In the genomic region with DNA sequence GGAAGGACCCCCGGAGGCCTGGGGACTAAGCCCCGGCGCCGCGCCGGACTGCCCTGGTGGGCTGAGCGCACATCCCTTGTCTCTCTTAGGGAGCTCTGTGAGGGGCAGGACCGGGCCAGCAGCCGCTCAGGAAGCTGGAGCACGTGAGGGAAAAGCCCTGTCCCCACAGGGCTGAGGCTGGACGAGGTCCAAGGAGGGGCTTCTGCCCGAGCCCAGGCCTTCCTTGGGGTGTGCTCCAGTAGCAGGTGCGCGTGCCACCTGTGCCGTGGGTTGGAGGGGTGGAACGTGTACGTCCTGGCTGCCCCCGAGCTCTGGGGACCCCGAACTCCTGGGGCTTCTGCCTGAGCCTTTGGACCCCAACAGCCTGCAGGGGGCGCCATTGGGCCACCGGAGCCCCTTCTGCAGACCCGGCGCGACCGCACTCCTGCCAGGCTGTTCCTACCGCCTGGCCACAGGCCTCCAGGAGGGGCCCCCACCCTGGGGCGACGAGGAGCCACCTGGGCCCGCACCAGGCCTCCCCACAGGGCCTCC, we compare ENCODE assay signal across 9 cellular contexts. TPM values are rescaled to one million over a fixed set of nuclear protein-coding genes. Genes with fewer than 3 reads are reported as not detected.
A peak's percentile ranks its signal among the peaks of the same experiment; 100 is the strongest.
DNase-seq lines count a peak whose midpoint lies in the region; ATAC-seq lines count a peak whose summit lies in the region.
"Had no signal": no experiment of that assay in that cellular context is flagged by ENCODE, and none has a peak within 500 bp of the region (broad histone marks: within the 10 kb centered on the region; RNA-seq: fewer than 3 reads in every experiment).

No MANE protein-coding gene starts in this region.

- no peak overlapping the region for H3K4me3 ChIP-seq in CD4-positive, alpha-beta memory T cell (ENCODE audit: low read length in 2 of 2)
- no peak overlapping the region for H3K4me3 ChIP-seq in NT2/D1 (ENCODE audit: insufficient read length, low read depth)
- no peak overlapping the region for H3K4me3 ChIP-seq in naive thymus-derived CD4-positive, alpha-beta T cell (ENCODE audit: low read length)

- no peaks in the 10 kb centered on the region for H3K9me3 ChIP-seq in CD4-positive, alpha-beta memory T cell (ENCODE audit: control insufficient read depth in 1 of 2, low read length in 2 of 2)
- H3K9me3 ChIP-seq in NT2/D1 (ENCODE audit: insufficient read depth, low read length): no peaks in the 10 kb centered on the region
- no peaks in the 10 kb centered on the region for H3K9me3 ChIP-seq in naive thymus-derived CD4-positive, alpha-beta T cell (ENCODE audit: control insufficient read depth in 2 of 3, low read length in 3 of 3)

- intact Hi-C loops in CD4-positive, alpha-beta memory T cell (cut with micrococcal nuclease): no loop called here
- intact Hi-C loops in naive thymus-derived CD4-positive, alpha-beta T cell (cut with micrococcal nuclease): loop anchor here (1.0 kb wide), 3 partner anchors 62 to 162 kb away; no protein-coding TSS in a partner anchor

- peak; percentile 67 to 73 (median 69) for DNase-seq in CD4-positive, alpha-beta memory T cell
- DNase-seq in NT2/D1 (ENCODE audit: low read depth, low spot score): peak; percentile 74
- peak; percentile 90 for DNase-seq in activated CD8-positive, alpha-beta memory T cell treated with anti-CD3 and anti-CD28 coated beads, Interleukin-2, amount 10 ng/mL, durations not matched to agents 7 days and 5 days
- peak; percentile 77 for DNase-seq in epidermal melanocyte (ENCODE audit: insufficient read length, low spot score)
- peak; percentile 46 to 88 (median 71) for DNase-seq in naive thymus-derived CD4-positive, alpha-beta T cell
- DNase-seq in stimulated activated naive B cell treated with anti-CD40 and anti-IgM and Interleukin-4, amounts not matched to agents 10 μg/mL and 1 μg/mL and 100 μg/mL, for 72 hours: peak; percentile 63

- peaks cover 12% of the 10 kb centered on the region for H3K4me1 ChIP-seq in CD4-positive, alpha-beta memory T cell (ENCODE audit: insufficient read depth, low read length)
- H3K4me1 ChIP-seq in NT2/D1 (ENCODE audit: insufficient read depth, insufficient read length): peaks cover 53% of the 10 kb centered on the region
- H3K4me1 ChIP-seq in naive thymus-derived CD4-positive, alpha-beta T cell (ENCODE audit: control insufficient read depth in 2 of 2, insufficient read depth in 2 of 2, low read length in 2 of 2): peaks cover 0 to 10% of the 10 kb centered on the region in 2 donors

- H3K27me3 ChIP-seq in CD4-positive, alpha-beta memory T cell (ENCODE audit: insufficient read depth, low read length): no peaks in the 10 kb centered on the region
- no peaks in the 10 kb centered on the region for H3K27me3 ChIP-seq in NT2/D1 (ENCODE audit: insufficient read depth, insufficient read length)
- no peaks in the 10 kb centered on the region for H3K27me3 ChIP-seq in naive thymus-derived CD4-positive, alpha-beta T cell (ENCODE audit: control insufficient read depth in 2 of 2, insufficient read depth in 2 of 2, low read length in 2 of 2)

- CTCF ChIA-PET in CD4-positive, alpha-beta memory T cell (lab: Charles Lee; ENCODE audit: partially characterized antibody): interaction anchor here (1.0 to 11.3 kb wide), 9 partner anchors 8 to 162 kb away, joined by 3 to 160 read pairs (median 4); no protein-coding TSS in a partner anchor
- CTCF ChIA-PET in activated CD8-positive, alpha-beta memory T cell treated with anti-CD3 and anti-CD28 coated beads, Interleukin-2, amount 10 ng/mL, durations not matched to agents 7 days and 5 days (lab: Charles Lee): interaction anchor here (0.5 to 6.1 kb wide), 29 partner anchors 7 to 554 kb away, joined by 3 to 86 read pairs (median 3); a partner anchor contains a TSS
- CTCF ChIA-PET in naive thymus-derived CD4-positive, alpha-beta T cell (lab: Charles Lee): interaction anchor here (2.7 kb wide), 1 partner anchor 151 kb away, joined by 32 read pairs; no protein-coding TSS in a partner anchor

- H3K9ac ChIP-seq in NT2/D1 (ENCODE audit: insufficient read length, low read depth): peak overlapping the region; percentile 64

- ATAC-seq in HG03135 (IDR thresholded peaks at IDR 0.05; ENCODE audit: unreplicated experiment): peak; percentile 49
- ATAC-seq in activated CD8-positive, alpha-beta memory T cell treated with anti-CD3 and anti-CD28 coated beads, Interleukin-2, amount 10 ng/mL, durations not matched to agents 7 days and 5 days: peak; percentile 63
- ATAC-seq in naive thymus-derived CD4-positive, alpha-beta T cell: peak; percentile 65
- ATAC-seq in stimulated activated naive B cell treated with anti-CD40 and anti-IgM and Interleukin-4, amounts not matched to agents 10 μg/mL and 1 μg/mL and 100 μg/mL, for 72 hours (replicated peaks): peak; percentile 67 to 68
- ATAC-seq in HG03571 (IDR thresholded peaks at IDR 0.05; ENCODE audit: unreplicated experiment): no peak

- POLR2A ChIA-PET in CD4-positive, alpha-beta memory T cell (lab: Charles Lee; ENCODE audit: partially characterized antibody): interaction anchor here (1.1 kb wide), 1 partner anchor 150 kb away, joined by 3 read pairs; no protein-coding TSS in a partner anchor
- POLR2A ChIA-PET in naive thymus-derived CD4-positive, alpha-beta T cell (lab: Charles Lee): interaction anchor here (1.1 kb wide), 1 partner anchor 146 kb away, joined by 3 read pairs; no protein-coding TSS in a partner anchor

- no peak overlapping the region for H3K27ac Mint-ChIP-seq in CD4-positive, alpha-beta memory T cell
- H3K27ac Mint-ChIP-seq in activated CD8-positive, alpha-beta memory T cell treated with anti-CD3 and anti-CD28 coated beads, Interleukin-2, amount 10 ng/mL, durations not matched to agents 7 days and 5 days: no peak overlapping the region
- no peak overlapping the region for H3K27ac Mint-ChIP-seq in naive thymus-derived CD4-positive, alpha-beta T cell
- no peak overlapping the region for H3K27ac Mint-ChIP-seq in stimulated activated naive B cell treated with anti-CD40 and anti-IgM and Interleukin-4, amounts not matched to agents 10 μg/mL and 1 μg/mL and 100 μg/mL, for 72 hours
- H3K27ac Mint-ChIP-seq: IgD-negative memory B cell had no signal

- H3K9me3 Mint-ChIP-seq in CD4-positive, alpha-beta memory T cell: no peaks in the 10 kb centered on the region
- H3K9me3 Mint-ChIP-seq in activated CD8-positive, alpha-beta memory T cell treated with anti-CD3 and anti-CD28 coated beads, Interleukin-2, amount 10 ng/mL, durations not matched to agents 7 days and 5 days (ENCODE audit: low read depth): no peaks in the 10 kb centered on the region
- no peaks in the 10 kb centered on the region for H3K9me3 Mint-ChIP-seq in naive thymus-derived CD4-positive, alpha-beta T cell
- no peaks in the 10 kb centered on the region for H3K9me3 Mint-ChIP-seq in stimulated activated naive B cell treated with anti-CD40 and anti-IgM and Interleukin-4, amounts not matched to agents 10 μg/mL and 1 μg/mL and 100 μg/mL, for 72 hours
- H3K9me3 Mint-ChIP-seq: IgD-negative memory B cell had no signal

- H3K27me3 Mint-ChIP-seq in CD4-positive, alpha-beta memory T cell: no peaks in the 10 kb centered on the region
- H3K27me3 Mint-ChIP-seq in activated CD8-positive, alpha-beta memory T cell treated with anti-CD3 and anti-CD28 coated beads, Interleukin-2, amount 10 ng/mL, durations not matched to agents 7 days and 5 days: no peaks in the 10 kb centered on the region
- H3K27me3 Mint-ChIP-seq in naive thymus-derived CD4-positive, alpha-beta T cell: no peaks in the 10 kb centered on the region
- H3K27me3 Mint-ChIP-seq in stimulated activated naive B cell treated with anti-CD40 and anti-IgM and Interleukin-4, amounts not matched to agents 10 μg/mL and 1 μg/mL and 100 μg/mL, for 72 hours: peaks cover 0 to 6% of the 10 kb centered on the region in 2 donors

- peaks cover 3% of the 10 kb centered on the region for H3K36me3 ChIP-seq in CD4-positive, alpha-beta memory T cell (ENCODE audit: insufficient read depth, low read length)
- H3K36me3 ChIP-seq in NT2/D1 (ENCODE audit: insufficient read depth, insufficient read length, low read length): peaks cover 23% of the 10 kb centered on the region
- peaks cover 0 to 17% (median 0%) of the 10 kb centered on the region in 3 experiments for H3K36me3 ChIP-seq in naive thymus-derived CD4-positive, alpha-beta T cell (ENCODE audit: control insufficient read depth in 2 of 3, insufficient read depth in 3 of 3, low read length in 3 of 3)

- H3K4me3 Mint-ChIP-seq in CD4-positive, alpha-beta memory T cell: no peak overlapping the region
- H3K4me3 Mint-ChIP-seq in activated CD8-positive, alpha-beta memory T cell treated with anti-CD3 and anti-CD28 coated beads, Interleukin-2, amount 10 ng/mL, durations not matched to agents 7 days and 5 days: no peak overlapping the region
- H3K4me3 Mint-ChIP-seq in naive thymus-derived CD4-positive, alpha-beta T cell: no peak overlapping the region
- H3K4me3 Mint-ChIP-seq in stimulated activated naive B cell treated with anti-CD40 and anti-IgM and Interleukin-4, amounts not matched to agents 10 μg/mL and 1 μg/mL and 100 μg/mL, for 72 hours: no peak overlapping the region
- H3K4me3 Mint-ChIP-seq: IgD-negative memory B cell had no signal

- H3K4me1 Mint-ChIP-seq in CD4-positive, alpha-beta memory T cell: peaks cover 0 to 5% (median 0%) of the 10 kb centered on the region in 4 donors
- peaks cover 3% of the 10 kb centered on the region for H3K4me1 Mint-ChIP-seq in activated CD8-positive, alpha-beta memory T cell treated with anti-CD3 and anti-CD28 coated beads, Interleukin-2, amount 10 ng/mL, durations not matched to agents 7 days and 5 days
- peaks cover 0 to 2% (median 0%) of the 10 kb centered on the region in 7 donors for H3K4me1 Mint-ChIP-seq in naive thymus-derived CD4-positive, alpha-beta T cell
- H3K4me1 Mint-ChIP-seq in stimulated activated naive B cell treated with anti-CD40 and anti-IgM and Interleukin-4, amounts not matched to agents 10 μg/mL and 1 μg/mL and 100 μg/mL, for 72 hours: peaks cover 8 to 23% of the 10 kb centered on the region in 2 donors
- H3K4me1 Mint-ChIP-seq: IgD-negative memory B cell had no signal

- H3K36me3 Mint-ChIP-seq in CD4-positive, alpha-beta memory T cell: peaks cover 3 to 9% of the 10 kb centered on the region in 2 donors
- H3K36me3 Mint-ChIP-seq in activated CD8-positive, alpha-beta memory T cell treated with anti-CD3 and anti-CD28 coated beads, Interleukin-2, amount 10 ng/mL, durations not matched to agents 7 days and 5 days: peaks cover 2% of the 10 kb centered on the region
- H3K36me3 Mint-ChIP-seq in naive thymus-derived CD4-positive, alpha-beta T cell: peaks cover 0 to 5% (median 3%) of the 10 kb centered on the region in 5 donors
- H3K36me3 Mint-ChIP-seq in stimulated activated naive B cell treated with anti-CD40 and anti-IgM and Interleukin-4, amounts not matched to agents 10 μg/mL and 1 μg/mL and 100 μg/mL, for 72 hours: peaks cover 11 to 15% of the 10 kb centered on the region in 2 donors

- H3K27ac ChIP-seq in CD4-positive, alpha-beta memory T cell (ENCODE audit: low read depth, low read length): no peak overlapping the region
- no peak overlapping the region for H3K27ac ChIP-seq in naive thymus-derived CD4-positive, alpha-beta T cell (ENCODE audit: low read depth, low read length)

RNA-seq across cellular contexts. Expression of a gene that starts 27.2 kb away (rescaled TPM):
- 100 to 1,000 TPM; 134 to 136 TPM for total RNA-seq in CD4-positive, alpha-beta memory T cell
- polyA plus RNA-seq in CD4-positive, alpha-beta memory T cell: 10 to 100 TPM; 37.3 to 61.8 TPM
- 100 to 1,000 TPM; 246 to 315 TPM for total RNA-seq in activated CD8-positive, alpha-beta memory T cell treated with anti-CD3 and anti-CD28 coated beads, Interleukin-2, amount 10 ng/mL, durations not matched to agents 7 days and 5 days
- 100 to 1,000 TPM; 100 to 165 (median 162) TPM for total RNA-seq in naive thymus-derived CD4-positive, alpha-beta T cell
- 100 to 1,000 TPM in 1 of 2 donors, 10 to 100 TPM in 1; 70.5 to 100 TPM for polyA plus RNA-seq in naive thymus-derived CD4-positive, alpha-beta T cell

RNA-seq across cellular contexts. Expression of a gene that starts 27.4 kb away (rescaled TPM):
- total RNA-seq in CD4-positive, alpha-beta memory T cell: 10 to 100 TPM; 40.6 to 42.1 TPM
- polyA plus RNA-seq in CD4-positive, alpha-beta memory T cell: 10 to 100 TPM; 36.8 to 40.3 TPM
- 10 to 100 TPM; 22.5 to 24.7 TPM for total RNA-seq in activated CD8-positive, alpha-beta memory T cell treated with anti-CD3 and anti-CD28 coated beads, Interleukin-2, amount 10 ng/mL, durations not matched to agents 7 days and 5 days
- 10 to 100 TPM; 20.0 to 41.1 (median 26.7) TPM for total RNA-seq in naive thymus-derived CD4-positive, alpha-beta T cell
- polyA plus RNA-seq in naive thymus-derived CD4-positive, alpha-beta T cell: 10 to 100 TPM; 34.9 to 44.7 TPM

RNA-seq across cellular contexts. Expression of a gene that starts 36.4 kb away (rescaled TPM):
- 10 to 100 TPM; 41.8 to 47.4 TPM for total RNA-seq in CD4-positive, alpha-beta memory T cell
- polyA plus RNA-seq in CD4-positive, alpha-beta memory T cell: 10 to 100 TPM; 68.6 to 71.6 TPM
- 100 to 1,000 TPM; 133 to 137 TPM for total RNA-seq in activated CD8-positive, alpha-beta memory T cell treated with anti-CD3 and anti-CD28 coated beads, Interleukin-2, amount 10 ng/mL, durations not matched to agents 7 days and 5 days
- 100 to 1,000 TPM in 1 of 5 experiments, 10 to 100 TPM in 4; 29.5 to 103 (median 30.3) TPM for total RNA-seq in naive thymus-derived CD4-positive, alpha-beta T cell
- 10 to 100 TPM; 51.1 to 62.1 TPM for polyA plus RNA-seq in naive thymus-derived CD4-positive, alpha-beta T cell

RNA-seq across cellular contexts. Expression of a gene that starts 44.6 kb away (rescaled TPM):
- under 1 TPM; 0.53 to 0.67 TPM for total RNA-seq in CD4-positive, alpha-beta memory T cell
- polyA plus RNA-seq in CD4-positive, alpha-beta memory T cell: not detected
- under 1 TPM; 0.15 to 0.21 TPM for total RNA-seq in activated CD8-positive, alpha-beta memory T cell treated with anti-CD3 and anti-CD28 coated beads, Interleukin-2, amount 10 ng/mL, durations not matched to agents 7 days and 5 days
- 1 to 10 TPM in 1 of 5 experiments, not detected in 4; 1.0 TPM for total RNA-seq in naive thymus-derived CD4-positive, alpha-beta T cell
- not detected for polyA plus RNA-seq in naive thymus-derived CD4-positive, alpha-beta T cell
